ENCODE assay signal across 1 cellular context in the genomic region with DNA sequence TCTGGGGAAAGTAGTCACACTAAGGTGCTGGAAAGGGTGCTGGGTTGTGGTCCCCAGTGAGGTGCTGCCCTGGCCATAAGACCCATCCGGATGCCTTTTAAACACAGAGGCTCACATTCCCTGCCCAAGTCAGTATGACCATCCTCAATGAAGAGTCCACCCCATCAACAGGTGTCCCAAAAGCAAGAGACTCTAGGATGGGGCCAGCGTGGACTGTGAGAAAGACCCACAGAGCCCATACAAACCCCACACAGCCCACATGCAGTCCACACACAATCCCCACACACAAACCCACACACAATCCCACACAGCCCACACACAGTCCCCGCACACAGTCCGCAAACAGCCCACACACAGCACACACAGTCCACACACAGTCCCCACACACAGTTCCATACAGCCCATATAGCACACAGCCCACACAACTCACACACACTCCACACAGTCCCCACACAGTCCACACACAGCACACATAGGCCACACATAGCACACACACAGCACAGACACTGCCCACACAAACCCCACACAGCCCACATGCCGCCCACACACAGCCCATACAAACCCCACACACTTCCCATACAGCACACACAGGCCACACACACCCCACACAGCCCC.
TF ChIP-seq lines count a peak whose summit lies in the region.

No MANE protein-coding gene starts in this region.

TF ChIP-seq in WTC11, 78 proteins besides CTCF, POLR2A, EP300 and RAD21 (continued from another document):
- TF ChIP-seq, protein P1, sequence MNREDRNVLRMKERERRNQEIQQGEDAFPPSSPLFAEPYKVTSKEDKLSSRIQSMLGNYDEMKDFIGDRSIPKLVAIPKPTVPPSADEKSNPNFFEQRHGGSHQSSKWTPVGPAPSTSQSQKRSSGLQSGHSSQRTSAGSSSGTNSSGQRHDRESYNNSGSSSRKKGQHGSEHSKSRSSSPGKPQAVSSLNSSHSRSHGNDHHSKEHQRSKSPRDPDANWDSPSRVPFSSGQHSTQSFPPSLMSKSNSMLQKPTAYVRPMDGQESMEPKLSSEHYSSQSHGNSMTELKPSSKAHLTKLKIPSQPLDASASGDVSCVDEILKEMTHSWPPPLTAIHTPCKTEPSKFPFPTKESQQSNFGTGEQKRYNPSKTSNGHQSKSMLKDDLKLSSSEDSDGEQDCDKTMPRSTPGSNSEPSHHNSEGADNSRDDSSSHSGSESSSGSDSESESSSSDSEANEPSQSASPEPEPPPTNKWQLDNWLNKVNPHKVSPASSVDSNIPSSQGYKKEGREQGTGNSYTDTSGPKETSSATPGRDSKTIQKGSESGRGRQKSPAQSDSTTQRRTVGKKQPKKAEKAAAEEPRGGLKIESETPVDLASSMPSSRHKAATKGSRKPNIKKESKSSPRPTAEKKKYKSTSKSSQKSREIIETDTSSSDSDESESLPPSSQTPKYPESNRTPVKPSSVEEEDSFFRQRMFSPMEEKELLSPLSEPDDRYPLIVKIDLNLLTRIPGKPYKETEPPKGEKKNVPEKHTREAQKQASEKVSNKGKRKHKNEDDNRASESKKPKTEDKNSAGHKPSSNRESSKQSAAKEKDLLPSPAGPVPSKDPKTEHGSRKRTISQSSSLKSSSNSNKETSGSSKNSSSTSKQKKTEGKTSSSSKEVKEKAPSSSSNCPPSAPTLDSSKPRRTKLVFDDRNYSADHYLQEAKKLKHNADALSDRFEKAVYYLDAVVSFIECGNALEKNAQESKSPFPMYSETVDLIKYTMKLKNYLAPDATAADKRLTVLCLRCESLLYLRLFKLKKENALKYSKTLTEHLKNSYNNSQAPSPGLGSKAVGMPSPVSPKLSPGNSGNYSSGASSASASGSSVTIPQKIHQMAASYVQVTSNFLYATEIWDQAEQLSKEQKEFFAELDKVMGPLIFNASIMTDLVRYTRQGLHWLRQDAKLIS (CRISPR knock-in tag; IDR thresholded peaks at IDR 0.05; ENCODE audit: borderline replicate concordance) = no peak
- TF ChIP-seq FOXP4 (CRISPR knock-in tag; IDR thresholded peaks at IDR 0.05) (no peak), FOXP1 (CRISPR knock-in tag; IDR thresholded peaks at IDR 0.05; ENCODE audit: borderline replicate concordance) (no peak), GRHL2 (CRISPR knock-in tag; IDR thresholded peaks at IDR 0.05; ENCODE audit: insufficient replicate concordance, severe bottlenecking) (no peak), ATF2 (CRISPR knock-in tag; IDR thresholded peaks at IDR 0.05; ENCODE audit: borderline replicate concordance, low read depth) (no peak), CDX4 (CRISPR knock-in tag; IDR thresholded peaks at IDR 0.05; ENCODE audit: borderline replicate concordance) (no peak), NR2C2 (CRISPR knock-in tag; IDR thresholded peaks at IDR 0.05) (no peak), ATF1 (CRISPR knock-in tag; IDR thresholded peaks at IDR 0.05) (no peak), SOX15 (CRISPR knock-in tag; IDR thresholded peaks at IDR 0.05) (no peak), ZSCAN18 (CRISPR knock-in tag; IDR thresholded peaks at IDR 0.05) (no peak), E2F5 (CRISPR knock-in tag; IDR thresholded peaks at IDR 0.05) (no peak), ZBTB43 (CRISPR knock-in tag; IDR thresholded peaks at IDR 0.05) (no peak)
- TF ChIP-seq, protein P2, sequence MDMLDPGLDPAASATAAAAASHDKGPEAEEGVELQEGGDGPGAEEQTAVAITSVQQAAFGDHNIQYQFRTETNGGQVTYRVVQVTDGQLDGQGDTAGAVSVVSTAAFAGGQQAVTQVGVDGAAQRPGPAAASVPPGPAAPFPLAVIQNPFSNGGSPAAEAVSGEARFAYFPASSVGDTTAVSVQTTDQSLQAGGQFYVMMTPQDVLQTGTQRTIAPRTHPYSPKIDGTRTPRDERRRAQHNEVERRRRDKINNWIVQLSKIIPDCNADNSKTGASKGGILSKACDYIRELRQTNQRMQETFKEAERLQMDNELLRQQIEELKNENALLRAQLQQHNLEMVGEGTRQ (CRISPR knock-in tag; IDR thresholded peaks at IDR 0.05) = no peak
